In genomic region chr2:226215902-226216503, GRCh38 we compare ENCODE assay signal across 8 cellular contexts.
DNase-seq lines count a peak whose midpoint lies in the region; ATAC-seq and TF ChIP-seq lines count a peak whose summit lies in the region.

No MANE protein-coding gene starts in this region.

- H3K27me3 Mint-ChIP-seq in T-cell, result peaks cover 3 to 6% of the 10 kb centered on the region in 2 donors

- no peaks in the 10 kb centered on the region for H3K9me3 Mint-ChIP-seq in T-cell

- POLR2A ChIA-PET in GM10248 (lab: Yijun Ruan, JAX), result no interaction called here
- POLR2A ChIA-PET in T-cell (lab: Charles Lee), result no interaction called here

- CTCF ChIA-PET in GM10248 (lab: Yijun Ruan, JAX), result interaction anchor here (0.6 to 3.2 kb wide), 23 partner anchors 10 to 769 kb away, joined by 3 to 38 read pairs (median 4); partner anchors contain the start of gene IRS1
- CTCF ChIA-PET in T-cell (lab: Charles Lee), result interaction anchor here (0.7 to 3.1 kb wide), 7 partner anchors 32 to 1023 kb away, joined by 3 to 34 read pairs (median 5); partner anchors contain the start of gene IRS1 (in 1 of the 2)

- no peak overlapping the region for H3K4me3 Mint-ChIP-seq in T-cell

- DNase-seq in GM10248 (ENCODE audit: extremely low spot score), result peak; percentile 19
- DNase-seq in H4 (ENCODE audit: low spot score), result peak; percentile 71
- DNase-seq in Kasumi-1 (lab: John Stamatoyannopoulos, UW), result peak; percentile 51 to 67
- peak in 32 of 34 experiments; percentile 3 to 51 (median 27) for DNase-seq in T-cell
- peak in 33 of 56 donors; percentile 1 to 56 (median 6) for DNase-seq in amygdala (lab: John Stamatoyannopoulos, UW)
- DNase-seq in iris pigment epithelial cell (ENCODE audit: low read depth), result peak; percentile 71
- peak; percentile 21 to 32 for DNase-seq in stimulated activated CD4-positive, alpha-beta T cell treated with anti-CD3 and anti-CD28 coated beads, Interleukin-4, amount 100 ng/mL, for 4 hours
- DNase-seq in cerebellar nuclear complex (lab: John Stamatoyannopoulos, UW), result no peak

- TF ChIP-seq CTCF in GM10248 (IDR thresholded peaks at IDR 0.05; ENCODE audit: control extremely low read depth, extremely low read depth, low read depth, missing control alignments), result peak; percentile 68

- peak; percentile 40 to 83 (median 54) for ATAC-seq in T-cell (replicated peaks in 1 of 4)

- H3K27ac Mint-ChIP-seq in T-cell, result no peak overlapping the region

- no peaks in the 10 kb centered on the region for H3K36me3 Mint-ChIP-seq in T-cell

- H3K4me1 Mint-ChIP-seq in T-cell, result peaks cover 0 to 6% (median 0%) of the 10 kb centered on the region in 3 donors

Comparison
In these comparisons a context has a peak if more than half of its experiments do, and no peak if none do; other contexts are left out.
1. DNase-seq: peak in GM10248 (single experiment), H4 (single experiment), Kasumi-1 (2 of 2), T-cell (32 of 34), amygdala (33 of 56), iris pigment epithelial cell (single experiment) and stimulated activated CD4-positive, alpha-beta T cell treated with anti-CD3 and anti-CD28 coated beads, Interleukin-4, amount 100 ng/mL, for 4 hours (2 of 2); none in cerebellar nuclear complex (0 of 2).